Comparison of ENCODE assay signal across 17 cellular contexts in the genomic region with DNA sequence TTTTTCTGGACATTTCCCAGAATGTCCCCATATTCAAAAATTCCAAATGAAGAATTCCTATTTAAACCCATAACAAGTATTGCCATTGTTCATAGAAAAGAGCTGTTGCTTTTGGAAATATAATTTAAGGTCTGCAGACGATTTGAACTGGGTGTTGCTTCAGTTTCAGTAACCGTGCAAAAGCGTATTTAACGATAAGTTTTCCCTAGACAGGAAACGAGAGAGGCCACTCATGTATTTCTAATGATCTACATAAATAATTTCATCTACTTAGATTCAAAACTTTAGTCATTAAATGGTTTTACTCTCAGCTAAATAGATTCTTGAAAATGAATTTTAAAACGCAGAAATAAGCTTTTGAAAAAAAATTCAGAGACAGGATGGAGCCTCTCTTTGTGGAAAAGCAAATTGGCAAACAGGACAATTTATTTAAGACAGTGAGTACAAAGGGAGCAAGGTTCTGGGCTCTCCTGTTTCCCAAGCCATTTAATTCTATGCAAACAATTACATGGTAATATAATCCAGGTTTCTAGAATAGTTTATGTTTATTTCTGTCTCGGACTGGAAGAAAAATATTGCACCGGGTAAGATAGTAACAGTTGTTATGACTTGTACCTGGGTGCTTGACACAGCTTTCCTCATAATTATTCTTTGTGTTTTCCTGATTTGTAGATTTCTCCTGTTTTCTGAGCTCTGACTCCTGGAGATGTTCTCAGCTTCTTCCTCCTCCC.
DNase-seq lines count a peak whose midpoint lies in the region; ATAC-seq and TF ChIP-seq lines count a peak whose summit lies in the region.
"Had no signal": no experiment of that assay in that cellular context is flagged by ENCODE, and none has a peak within 500 bp of the region (broad histone marks: within the 10 kb centered on the region; RNA-seq: fewer than 3 reads in every experiment).

No MANE protein-coding gene starts in this region.

- no TSS peak for BruUV-seq in PC-9 (replicated peaks; lab: Mats Ljungman, UMichigan)

- peaks cover 2% of the 10 kb centered on the region for H3K27me3 Mint-ChIP-seq in glutamatergic neuron (ENCODE audit: unreplicated experiment)
- H3K27me3 Mint-ChIP-seq: B cell had no signal

- no peak overlapping the region; the same call in 1 of the 2 replicates for H3K4me3 ChIP-seq in PC-9
- H3K4me3 ChIP-seq: mucosa of descending colon, sigmoid colon, tibial nerve had no signal

- DNase-seq in HuH-7 (ENCODE audit: low spot score) (peak; percentile 55), PC-9 (no peak), left lobe of liver (ENCODE audit: low spot score) (no peak), glutamatergic neuron (no peak)
- no peak for DNase-seq in activated effector memory CD4-positive, alpha-beta T cell treated with Interleukin-2 at 50 U/mL for 16 hours
- DNase-seq: activated CD8-positive, alpha-beta memory T cell treated with anti-CD3 and anti-CD28 coated beads, Interleukin-2, amount 50 U/mL, for 4 hours; amniotic stem cell; effector CD8-positive, alpha-beta T cell; GDM1 had no signal

- H4K20me1 ChIP-seq in PC-9 (ENCODE audit: insufficient read depth), result no peaks in the 10 kb centered on the region

- intact Hi-C loops in PC-9 (cut with micrococcal nuclease; ENCODE audit: unreplicated experiment), result no loop called here

- peaks cover 16% of the 10 kb centered on the region; the same call in 1 of the 2 replicates for H3K4me1 ChIP-seq in PC-9 (replicated peaks; ENCODE audit: insufficient read depth)

- no peaks in the 10 kb centered on the region for H3K9me3 Mint-ChIP-seq in glutamatergic neuron (ENCODE audit: unreplicated experiment)

- H3K4me1 Mint-ChIP-seq in glutamatergic neuron (ENCODE audit: low read depth, unreplicated experiment), result no peaks in the 10 kb centered on the region
- H3K4me1 Mint-ChIP-seq: B cell had no signal

- no peak for TF ChIP-seq POLR2A in GM18505 (IDR thresholded peaks at IDR 0.05; ENCODE audit: borderline replicate concordance, extremely low read depth, insufficient read depth, insufficient read length)

- H3K27ac Mint-ChIP-seq in glutamatergic neuron (ENCODE audit: unreplicated experiment), result no peak overlapping the region
- H3K27ac Mint-ChIP-seq: B cell had no signal

- POLR2A ChIA-PET in PC-9 (lab: Charles Lee; ENCODE audit: unreplicated experiment), result interaction anchor here (0.6 kb wide), 1 partner anchor 689 kb away, joined by 3 read pairs; no protein-coding TSS in a partner anchor

- no peaks in the 10 kb centered on the region for H3K79me2 ChIP-seq in PC-9 (ENCODE audit: low read depth)

- H3K27ac ChIP-seq in 22Rv1, result peak overlapping the region; percentile 54
- H3K27ac ChIP-seq in PC-9, result no peak overlapping the region
- H3K27ac ChIP-seq: HL-60, sigmoid colon had no signal

- TF ChIP-seq CTCF in 22Rv1 (IDR thresholded peaks at IDR 0.05) (no peak), PC-9 (conservative IDR thresholded peaks at IDR 0.05) (no peak), glutamatergic neuron (IDR thresholded peaks at IDR 0.05; ENCODE audit: partially characterized antibody, unreplicated experiment) (no peak)

- H3K4me3 Mint-ChIP-seq in glutamatergic neuron (ENCODE audit: unreplicated experiment), result no peak overlapping the region
- H3K4me3 Mint-ChIP-seq: B cell had no signal

- peaks cover 9% of the 10 kb centered on the region for H3K36me3 Mint-ChIP-seq in glutamatergic neuron (ENCODE audit: unreplicated experiment)

- no peaks in the 10 kb centered on the region for H3K27me3 ChIP-seq in PC-9 (ENCODE audit: insufficient read depth, low read depth)
- H3K27me3 ChIP-seq: sigmoid colon had no signal

- H3F3A ChIP-seq in PC-9 (ENCODE audit: insufficient read depth, low read depth), result no peaks in the 10 kb centered on the region

- peak overlapping the region; percentile 47 for H3K4me2 ChIP-seq in PC-9

- H2AFZ ChIP-seq in PC-9, result no peak overlapping the region

- no peaks in the 10 kb centered on the region for H3K9me2 ChIP-seq in PC-9 (ENCODE audit: insufficient read depth)

- CTCF ChIA-PET in PC-9 (lab: Charles Lee), result no interaction called here

- peaks cover 1% of the 10 kb centered on the region; the same call in 1 of the 2 replicates for H3K9me3 ChIP-seq in PC-9 (ENCODE audit: insufficient read depth, low read depth)
- H3K9me3 ChIP-seq: mucosa of descending colon, sigmoid colon had no signal

- no peaks in the 10 kb centered on the region for H3K36me3 ChIP-seq in PC-9 (ENCODE audit: low read depth)
- H3K36me3 ChIP-seq: sigmoid colon, tibial nerve had no signal

- ATAC-seq in left lobe of liver, result peak; percentile 54
- ATAC-seq in HG02884 (IDR thresholded peaks at IDR 0.05; ENCODE audit: unreplicated experiment), result no peak
- no peak for ATAC-seq in GM18505 (IDR thresholded peaks at IDR 0.05; ENCODE audit: unreplicated experiment)
